In genomic region chr6:31116661-31117385, GRCh38 we compare ENCODE assay signal across 19 cellular contexts. TPM values are rescaled to one million over a fixed set of nuclear protein-coding genes. Genes with fewer than 3 reads are reported as not detected.
DNase-seq lines count a peak whose midpoint lies in the region; ATAC-seq and TF ChIP-seq lines count a peak whose summit lies in the region.
"Had no signal": no experiment of that assay in that cellular context is flagged by ENCODE, and none has a peak within 500 bp of the region (broad histone marks: within the 10 kb centered on the region; RNA-seq: fewer than 3 reads in every experiment).

No MANE protein-coding gene starts in this region.

- peak overlapping the region; percentile 73 for H2AFZ ChIP-seq in GM23248
- H2AFZ ChIP-seq: PC-9 had no signal

- H3K27me3 Mint-ChIP-seq in dendritic cell treated with granulocyte-macrophage colony-stimulating factor and Interleukin-4, amounts not matched to agents 40 ng/mL and 50 ng/mL, for 4 days, result peaks cover 42% of the 10 kb centered on the region

- H3K27ac ChIP-seq in GM23248 (no peak overlapping the region), right atrium auricular region (peak overlapping the region in 1 of 2 donors; percentile 49), skin epidermis (peak overlapping the region in 12 of 21 experiments; percentile 2 to 85 (median 48))
- H3K27ac ChIP-seq: epithelial cell of prostate, PC-9 had no signal

- intact Hi-C loops in dendritic cell treated with granulocyte-macrophage colony-stimulating factor and Interleukin-4, amounts not matched to agents 40 ng/mL and 50 ng/mL, for 4 days (cut with micrococcal nuclease), result no loop called here

- H3K4me1 ChIP-seq in GM23248 (ENCODE audit: insufficient read depth) (peaks cover 28% of the 10 kb centered on the region), right atrium auricular region (peaks cover 0 to 31% of the 10 kb centered on the region in 2 donors)
- H3K4me1 ChIP-seq: BE2C had no signal

- no peak overlapping the region for H3K4me3 Mint-ChIP-seq in dendritic cell treated with granulocyte-macrophage colony-stimulating factor and Interleukin-4, amounts not matched to agents 40 ng/mL and 50 ng/mL, for 4 days

- no peaks in the 10 kb centered on the region for H3K9me3 Mint-ChIP-seq in dendritic cell treated with granulocyte-macrophage colony-stimulating factor and Interleukin-4, amounts not matched to agents 40 ng/mL and 50 ng/mL, for 4 days

- TF ChIP-seq CTCF in right atrium auricular region (IDR thresholded peaks at IDR 0.05) (no peak), GM10248 (IDR thresholded peaks at IDR 0.05; ENCODE audit: control extremely low read depth, extremely low read depth, low read depth, missing control alignments) (no peak)

- H3K36me3 ChIP-seq in GM23248 (ENCODE audit: low read depth) (no peaks in the 10 kb centered on the region), right atrium auricular region (no peaks in the 10 kb centered on the region)
- H3K36me3 ChIP-seq: BE2C had no signal

- H3K4me2 ChIP-seq in GM23248 (ENCODE audit: unreplicated experiment), result peak overlapping the region; percentile 76

- H3K27me3 ChIP-seq in GM23248 (replicated peaks; ENCODE audit: insufficient read depth) (no peaks in the 10 kb centered on the region), right atrium auricular region (no peaks in the 10 kb centered on the region)

- DNase-seq in GM23248 (peak; percentile 68), right atrium auricular region (ENCODE audit: low spot score) (peak; percentile 66), GM10248 (ENCODE audit: extremely low spot score) (no peak), GF-D8 (lab: John Stamatoyannopoulos, UW) (no peak)
- DNase-seq: activated CD4-positive, alpha-beta T cell treated with anti-CD3 and anti-CD28 coated beads for 1 hour; activated T-cell treated with anti-CD3 and anti-CD28 coated beads for 4 hours; BE2C; mesendoderm; NCI-H1092; PC-9; stimulated activated CD4-positive, alpha-beta T cell treated with anti-CD3 and anti-CD28 coated beads, Interleukin-15, amount 100 ng/mL, for 24 hours; trophoblast cell had no signal

- WGBS in GM23248 (ENCODE audit: low coverage in 1 of 2, low lambda C conversion rate in 2 of 2, missing lambda C conversion rate in 2 of 2), 2 experiments, result 40 to 41% methylated on average over 19 of the region's 19 CpGs

- H3K9me3 ChIP-seq in GM23248 (ENCODE audit: low read depth) (no peaks in the 10 kb centered on the region), right atrium auricular region (no peaks in the 10 kb centered on the region)
- H3K9me3 ChIP-seq: BE2C had no signal

- H3K36me3 Mint-ChIP-seq in dendritic cell treated with granulocyte-macrophage colony-stimulating factor and Interleukin-4, amounts not matched to agents 40 ng/mL and 50 ng/mL, for 4 days (ENCODE audit: low read depth), result no peaks in the 10 kb centered on the region

- no peaks in the 10 kb centered on the region for H4K20me1 ChIP-seq in GM23248 (ENCODE audit: insufficient read depth)

- H3F3A ChIP-seq in GM23248 (ENCODE audit: insufficient read depth), result peaks cover 23% of the 10 kb centered on the region

- H3K79me2 ChIP-seq in GM23248 (ENCODE audit: insufficient read depth), result no peaks in the 10 kb centered on the region

- peaks cover 47% of the 10 kb centered on the region for H3K4me1 Mint-ChIP-seq in dendritic cell treated with granulocyte-macrophage colony-stimulating factor and Interleukin-4, amounts not matched to agents 40 ng/mL and 50 ng/mL, for 4 days (ENCODE audit: low read depth)

- H3K9me2 ChIP-seq in GM23248 (ENCODE audit: insufficient read depth), result no peaks in the 10 kb centered on the region

- POLR2A ChIA-PET in GM10248 (lab: Yijun Ruan, JAX), result no interaction called here

- H3K27ac Mint-ChIP-seq in dendritic cell treated with granulocyte-macrophage colony-stimulating factor and Interleukin-4, amounts not matched to agents 40 ng/mL and 50 ng/mL, for 4 days, result peak overlapping the region; percentile 71

- CTCF ChIA-PET in GM10248 (lab: Yijun Ruan, JAX), result interaction anchor here (0.8 to 6.7 kb wide), 4 partner anchors 12 to 212 kb away, joined by 3 to 72 read pairs (median 6); no protein-coding TSS in a partner anchor

- H3K9ac ChIP-seq in GM23248, result peak overlapping the region; percentile 27

- H3K4me3 ChIP-seq in GM23248 (peak overlapping the region; percentile 55), right atrium auricular region (peak overlapping the region in 1 of 2 donors; percentile 35), skin epidermis (peak overlapping the region in 3 of 7 experiments; percentile 0 to 19 (median 13))
- H3K4me3 ChIP-seq: PC-9 had no signal

- ATAC-seq in HG03378 (IDR thresholded peaks at IDR 0.05; ENCODE audit: unreplicated experiment) (no peak), HG03039 (IDR thresholded peaks at IDR 0.05; ENCODE audit: unreplicated experiment) (no peak)

- in situ Hi-C loops in GM23248 (cut with MboI), result no loop called here

RNA-seq across cellular contexts. Expression of gene PSORS1C1, which starts 2.2 kb away (rescaled TPM):
- total RNA-seq in GM23248 (2014; rRNA removed; shearing (Covaris generic)), result 0.22 and 0.25 TPM in 2 replicates
- polyA plus RNA-seq in GM23248 (2016; fragmentation: Nextera tagmentation; extraction: Ambion mirVana), result 2.0 and 2.6 TPM in 2 replicates
- 1 to 10 TPM in 1 of 2 donors, under 1 TPM in 1; 0.33 to 1.5 TPM for total RNA-seq in right atrium auricular region
- total RNA-seq: cerebellum; T-helper 1 cell treated with Interleukin-12 subunit alpha and Interleukin-12 subunit beta and Interleukin-4 antibody, amounts not matched to agents 30 ng/mL and 1 ng/mL, for 36 hours had no signal

RNA-seq across cellular contexts. Expression of gene CDSN, which starts 3.4 kb away (rescaled TPM):
- total RNA-seq in GM23248 (2014; rRNA removed; shearing (Covaris generic)), result not detected in 2 replicates
- polyA plus RNA-seq in GM23248 (2016; fragmentation: Nextera tagmentation; extraction: Ambion mirVana), result not detected in 2 replicates
- total RNA-seq in right atrium auricular region, result not detected
- total RNA-seq: cerebellum; T-helper 1 cell treated with Interleukin-12 subunit alpha and Interleukin-12 subunit beta and Interleukin-4 antibody, amounts not matched to agents 30 ng/mL and 1 ng/mL, for 36 hours had no signal

RNA-seq across cellular contexts. Expression of gene C6orf15, which starts 4.4 kb away (rescaled TPM):
- total RNA-seq in GM23248 (2014; rRNA removed; shearing (Covaris generic)), result not detected in 2 replicates
- polyA plus RNA-seq in GM23248 (2016; fragmentation: Nextera tagmentation; extraction: Ambion mirVana), result not detected in 2 replicates
- not detected for total RNA-seq in right atrium auricular region
- total RNA-seq: cerebellum; T-helper 1 cell treated with Interleukin-12 subunit alpha and Interleukin-12 subunit beta and Interleukin-4 antibody, amounts not matched to agents 30 ng/mL and 1 ng/mL, for 36 hours had no signal

RNA-seq across cellular contexts. Expression of gene PSORS1C2, which starts 22.0 kb away (rescaled TPM):
- not detected in 2 replicates for total RNA-seq in GM23248 (2014; rRNA removed; shearing (Covaris generic))
- polyA plus RNA-seq in GM23248 (2016; fragmentation: Nextera tagmentation; extraction: Ambion mirVana), result 0.16 TPM in 1 of 2 replicates, not detected in the other
- total RNA-seq in right atrium auricular region, result not detected
- total RNA-seq: cerebellum; PC-9; T-helper 1 cell treated with Interleukin-12 subunit alpha and Interleukin-12 subunit beta and Interleukin-4 antibody, amounts not matched to agents 30 ng/mL and 1 ng/mL, for 36 hours had no signal

RNA-seq across cellular contexts. Expression of gene CCHCR1, which starts 40.8 kb away (rescaled TPM):
- 13.5 and 14.3 TPM in 2 replicates for total RNA-seq in GM23248 (2014; rRNA removed; shearing (Covaris generic))
- polyA plus RNA-seq in GM23248 (2016; fragmentation: Nextera tagmentation; extraction: Ambion mirVana), result 10.8 and 13.2 TPM in 2 replicates
- total RNA-seq in right atrium auricular region, result 1 to 10 TPM; 7.6 to 9.1 TPM

Comparison
In these comparisons a context has a peak if more than half of its experiments do, and no peak if none do; other contexts are left out.
1. DNase-seq: peak in GM23248 (single experiment) and right atrium auricular region (single experiment); none in GM10248 (single experiment) and GF-D8 (single experiment).